2 cellular contexts compared by ENCODE assay signal in the genomic region with DNA sequence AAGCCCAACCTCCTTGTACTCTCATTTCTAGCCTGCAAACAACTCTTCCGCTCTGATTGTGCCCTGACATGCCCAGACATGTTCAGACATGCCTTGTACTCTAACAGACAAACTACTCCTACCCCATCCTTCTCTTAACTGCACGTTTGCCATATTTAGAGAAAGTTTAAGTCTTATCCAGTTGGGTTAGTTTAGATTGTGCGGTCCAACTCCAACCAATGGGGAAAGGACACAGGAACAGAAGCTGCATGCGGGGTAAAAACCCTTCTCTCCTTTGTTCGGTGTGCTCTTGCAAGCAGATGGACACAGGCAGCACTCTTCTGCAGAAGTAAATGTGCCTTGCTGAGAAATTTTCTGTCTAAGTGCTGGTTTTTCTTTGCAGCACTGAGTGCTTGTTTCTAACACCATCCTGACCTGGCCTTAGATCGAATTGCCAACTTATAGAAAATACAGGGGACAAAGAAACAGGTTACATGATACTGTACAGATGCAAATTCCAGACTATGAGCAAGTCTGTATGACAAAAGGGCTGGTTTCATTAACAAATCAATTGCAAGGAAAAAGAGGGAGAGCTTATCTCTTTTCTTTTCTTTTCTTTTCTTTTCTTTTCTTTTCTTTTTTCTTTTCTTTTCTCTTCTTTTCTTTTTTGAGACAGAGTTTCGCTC.
TF ChIP-seq lines count a peak whose summit lies in the region.

No MANE protein-coding gene starts in this region.

TF ChIP-seq in GM12878, 131 proteins besides CTCF, POLR2A, EP300 and RAD21 (continues in another document):
- TF ChIP-seq ZBTB4 (CRISPR knock-in tag; IDR thresholded peaks at IDR 0.05) (no peak), ZNF274 (IDR thresholded peaks at IDR 0.05; ENCODE audit: insufficient read depth, insufficient read length) (no peak), TCF7 (IDR thresholded peaks at IDR 0.05; ENCODE audit: borderline replicate concordance) (no peak), ELK1 (IDR thresholded peaks at IDR 0.05; ENCODE audit: low read depth, low read length) (no peak), BACH1 (IDR thresholded peaks at IDR 0.05; ENCODE audit: borderline replicate concordance) (no peak), ZBTB40 (IDR thresholded peaks at IDR 0.05; ENCODE audit: borderline replicate concordance) (0 out of 2 replicates have a peak, but pooled peaks have one; percentile 15), CBX5 (IDR thresholded peaks at IDR 0.05; ENCODE audit: low read depth) (peak; percentile 100), CBX3 (IDR thresholded peaks at IDR 0.05; ENCODE audit: borderline replicate concordance, low read depth) (peak; percentile 66; the same call in 1 of the 2 replicates), NR2C2 (IDR thresholded peaks at IDR 0.05; ENCODE audit: borderline replicate concordance, control insufficient read depth, insufficient read length, low read depth) (no peak)
- TF ChIP-seq, protein P1, sequence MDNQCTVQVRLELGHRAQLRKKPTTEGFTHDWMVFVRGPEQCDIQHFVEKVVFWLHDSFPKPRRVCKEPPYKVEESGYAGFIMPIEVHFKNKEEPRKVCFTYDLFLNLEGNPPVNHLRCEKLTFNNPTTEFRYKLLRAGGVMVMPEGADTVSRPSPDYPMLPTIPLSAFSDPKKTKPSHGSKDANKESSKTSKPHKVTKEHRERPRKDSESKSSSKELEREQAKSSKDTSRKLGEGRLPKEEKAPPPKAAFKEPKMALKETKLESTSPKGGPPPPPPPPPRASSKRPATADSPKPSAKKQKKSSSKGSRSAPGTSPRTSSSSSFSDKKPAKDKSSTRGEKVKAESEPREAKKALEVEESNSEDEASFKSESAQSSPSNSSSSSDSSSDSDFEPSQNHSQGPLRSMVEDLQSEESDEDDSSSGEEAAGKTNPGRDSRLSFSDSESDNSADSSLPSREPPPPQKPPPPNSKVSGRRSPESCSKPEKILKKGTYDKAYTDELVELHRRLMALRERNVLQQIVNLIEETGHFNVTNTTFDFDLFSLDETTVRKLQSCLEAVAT (IDR thresholded peaks at IDR 0.05) = peak; percentile 40; the same call in 1 of the 2 replicates

TF ChIP-seq in GM12891, 5 proteins besides CTCF, POLR2A, EP300 and RAD21:
- TF ChIP-seq POLR2AphosphoS5 (IDR thresholded peaks at IDR 0.05; ENCODE audit: low read depth, low read length) = no peak
- no peak for TF ChIP-seq PAX5 (IDR thresholded peaks at IDR 0.05; ENCODE audit: insufficient read depth, low read length, severe bottlenecking)
- TF ChIP-seq SPI1 (IDR thresholded peaks at IDR 0.05; ENCODE audit: low read depth, low read length) = no peak
- TF ChIP-seq POU2F2 (IDR thresholded peaks at IDR 0.05; ENCODE audit: low read depth, low read length) = no peak
- no peak for TF ChIP-seq TAF1 (IDR thresholded peaks at IDR 0.05; ENCODE audit: low read depth, low read length)
